10 cellular contexts compared by ENCODE assay signal in genomic region chr11:132126973-132127900, GRCh38.
A peak's percentile ranks its signal among the peaks of the same experiment; 100 is the strongest.
DNase-seq lines count a peak whose midpoint lies in the region; ATAC-seq, FAIRE-seq and TF ChIP-seq lines count a peak whose summit lies in the region.
"Had no signal": no experiment of that assay in that cellular context is flagged by ENCODE, and none has a peak within 500 bp of the region (broad histone marks: within the 10 kb centered on the region; RNA-seq: fewer than 3 reads in every experiment).

No MANE protein-coding gene starts in this region.

- H3K4me1 Mint-ChIP-seq in CD8-positive, alpha-beta memory T cell = no peaks in the 10 kb centered on the region
- H3K4me1 Mint-ChIP-seq in activated CD4-positive, alpha-beta memory T cell treated with anti-CD3 and anti-CD28 coated beads, Interleukin-2, amount 10 ng/mL, durations not matched to agents 7 days and 5 days = no peaks in the 10 kb centered on the region
- H3K4me1 Mint-ChIP-seq: B cell had no signal

- H3K4me2 ChIP-seq in OCI-LY1 (ENCODE audit: low read length) (no peak overlapping the region), endothelial cell of umbilical vein (ENCODE audit: insufficient read depth, low read length) (peak overlapping the region; percentile 49)

- H4K20me1 ChIP-seq in OCI-LY1 (ENCODE audit: insufficient read depth, low read length) (no peaks in the 10 kb centered on the region), endothelial cell of umbilical vein (replicated peaks; ENCODE audit: control insufficient read depth, extremely low read depth, insufficient read depth, low read length) (no peaks in the 10 kb centered on the region)

- H3K9me3 ChIP-seq in OCI-LY1 (ENCODE audit: low read length) (no peaks in the 10 kb centered on the region), endothelial cell of umbilical vein (replicated peaks; ENCODE audit: control insufficient read depth, insufficient read depth, low read length) (no peaks in the 10 kb centered on the region)
- no peaks in the 10 kb centered on the region for H3K9me3 ChIP-seq in CD8-positive, alpha-beta memory T cell (ENCODE audit: low read length)
- H3K9me3 ChIP-seq: uterus had no signal

- no peaks in the 10 kb centered on the region for H3K9me1 ChIP-seq in endothelial cell of umbilical vein (replicated peaks; ENCODE audit: control insufficient read depth, extremely low read depth, insufficient read depth, low read length)

- H2AFZ ChIP-seq in OCI-LY1 (ENCODE audit: low read length) (no peak overlapping the region), endothelial cell of umbilical vein (ENCODE audit: low read depth, low read length) (peak overlapping the region; percentile 74)

- H3K9me2 ChIP-seq in OCI-LY1 (ENCODE audit: low read depth, low read length) = no peaks in the 10 kb centered on the region

- no peaks in the 10 kb centered on the region for H3F3A ChIP-seq in OCI-LY1 (ENCODE audit: insufficient read depth, low read length)

- CTCF ChIA-PET in endothelial cell of umbilical vein (lab: Charles Lee) = interaction anchor here (0.5 to 6.1 kb wide), 99 partner anchors 9 to 1230 kb away, joined by 3 to 323 read pairs (median 5); partner anchors contain the start of gene SNX19
- CTCF ChIA-PET in CD8-positive, alpha-beta memory T cell (lab: Charles Lee) = no interaction called here
- CTCF ChIA-PET in activated CD4-positive, alpha-beta memory T cell treated with anti-CD3 and anti-CD28 coated beads, Interleukin-2, amount 10 ng/mL, durations not matched to agents 7 days and 5 days (lab: Charles Lee) = interaction anchor here (0.6 to 1.6 kb wide), 4 partner anchors 15 to 432 kb away, joined by 3 to 10 read pairs (median 6); no protein-coding TSS in a partner anchor

- TF ChIP-seq POLR2A in endothelial cell of umbilical vein (IDR thresholded peaks at IDR 0.05; ENCODE audit: low read depth, low read length) = no peak

- H3K27ac Mint-ChIP-seq in CD8-positive, alpha-beta memory T cell = no peak overlapping the region
- H3K27ac Mint-ChIP-seq in activated CD4-positive, alpha-beta memory T cell treated with anti-CD3 and anti-CD28 coated beads, Interleukin-2, amount 10 ng/mL, durations not matched to agents 7 days and 5 days = no peak overlapping the region
- H3K27ac Mint-ChIP-seq: B cell had no signal

- no peak for ATAC-seq in HG03045 (IDR thresholded peaks at IDR 0.05; ENCODE audit: unreplicated experiment)

- H3K27ac ChIP-seq in OCI-LY1 (ENCODE audit: low read depth, low read length, poor library complexity, severe bottlenecking) (no peak overlapping the region), endothelial cell of umbilical vein (ENCODE audit: insufficient read depth, low read depth, low read length) (no peak overlapping the region)
- H3K27ac ChIP-seq in CD8-positive, alpha-beta memory T cell (ENCODE audit: low read depth, low read length) = no peak overlapping the region

- no peak overlapping the region for H3K4me3 ChIP-seq in OCI-LY1 (ENCODE audit: low read depth, low read length, poor library complexity, severe bottlenecking)
- peak overlapping the region in 2 of 3 experiments; percentile 26 to 31 for H3K4me3 ChIP-seq in endothelial cell of umbilical vein (replicated peaks in 1 of 3; ENCODE audit: insufficient read depth in 1 of 3, low read depth in 1 of 3, low read length in 3 of 3)
- H3K4me3 ChIP-seq in CD8-positive, alpha-beta memory T cell (ENCODE audit: low read length) = no peak overlapping the region
- H3K4me3 ChIP-seq: uterus had no signal

- no TSS peak for BruUV-seq in endothelial cell of umbilical vein (replicated peaks; lab: Mats Ljungman, UMichigan)

- H3K27me3 ChIP-seq in OCI-LY1 (ENCODE audit: insufficient read depth, low read length) (no peaks in the 10 kb centered on the region), endothelial cell of umbilical vein (ENCODE audit: control insufficient read depth in 2 of 2, insufficient read depth in 2 of 2, low read length in 2 of 2) (no peaks in the 10 kb centered on the region)
- H3K27me3 ChIP-seq in CD8-positive, alpha-beta memory T cell (ENCODE audit: insufficient read depth, low read length, poor library complexity, severe bottlenecking) = no peaks in the 10 kb centered on the region
- H3K27me3 ChIP-seq: uterus had no signal

- H3K79me2 ChIP-seq in OCI-LY1 (ENCODE audit: insufficient read depth, low read length) = no peaks in the 10 kb centered on the region
- H3K79me2 ChIP-seq in endothelial cell of umbilical vein (ENCODE audit: control insufficient read depth, insufficient read depth, low read length) = no peaks in the 10 kb centered on the region

- POLR2A ChIA-PET in endothelial cell of umbilical vein (lab: Charles Lee) = interaction anchor here (0.6 kb wide), 1 partner anchor 55 kb away, joined by 3 read pairs; no protein-coding TSS in a partner anchor
- POLR2A ChIA-PET in CD8-positive, alpha-beta memory T cell (lab: Charles Lee) = no interaction called here
- POLR2A ChIA-PET in activated CD4-positive, alpha-beta memory T cell treated with anti-CD3 and anti-CD28 coated beads, Interleukin-2, amount 10 ng/mL, durations not matched to agents 7 days and 5 days (lab: Charles Lee) = no interaction called here

- peak; percentile 93 for FAIRE-seq in endothelial cell of umbilical vein (lab: Jason Lieb, UNC)

- DNase-seq in NCI-H187 treated with DMSO at 0.1 percent for 48 hours (lab: John Stamatoyannopoulos, UW) (peak; percentile 26), NCI-H187 (lab: John Stamatoyannopoulos, UW) (no peak), endothelial cell of umbilical vein (ENCODE audit: low read depth, low spot score) (peak; percentile 71), midbrain (lab: John Stamatoyannopoulos, UW) (peak; percentile 84)
- DNase-seq in CD8-positive, alpha-beta memory T cell = no peak
- DNase-seq in activated CD4-positive, alpha-beta memory T cell treated with anti-CD3 and anti-CD28 coated beads, Interleukin-2, amount 10 ng/mL, durations not matched to agents 7 days and 5 days = no peak

- H3K36me3 ChIP-seq in OCI-LY1 (ENCODE audit: insufficient read depth, low read length) (no peaks in the 10 kb centered on the region), endothelial cell of umbilical vein (ENCODE audit: control insufficient read depth in 2 of 2, extremely low read depth in 1 of 2, insufficient read depth in 2 of 2, low read length in 2 of 2) (no peaks in the 10 kb centered on the region)
- no peaks in the 10 kb centered on the region for H3K36me3 ChIP-seq in CD8-positive, alpha-beta memory T cell (ENCODE audit: insufficient read depth, low read length)
- H3K36me3 ChIP-seq: uterus had no signal

- H3K36me3 Mint-ChIP-seq in CD8-positive, alpha-beta memory T cell = no peaks in the 10 kb centered on the region
- no peaks in the 10 kb centered on the region for H3K36me3 Mint-ChIP-seq in activated CD4-positive, alpha-beta memory T cell treated with anti-CD3 and anti-CD28 coated beads, Interleukin-2, amount 10 ng/mL, durations not matched to agents 7 days and 5 days (ENCODE audit: low read depth)

- no peak overlapping the region for H3K4me3 Mint-ChIP-seq in CD8-positive, alpha-beta memory T cell
- no peak overlapping the region for H3K4me3 Mint-ChIP-seq in activated CD4-positive, alpha-beta memory T cell treated with anti-CD3 and anti-CD28 coated beads, Interleukin-2, amount 10 ng/mL, durations not matched to agents 7 days and 5 days
- H3K4me3 Mint-ChIP-seq: B cell had no signal

- H3K4me1 ChIP-seq in OCI-LY1 (ENCODE audit: insufficient read depth, low read length, severe bottlenecking) (no peaks in the 10 kb centered on the region), endothelial cell of umbilical vein (ENCODE audit: control insufficient read depth, extremely low read depth, insufficient read depth, low read length) (peaks cover 11% of the 10 kb centered on the region)
- H3K4me1 ChIP-seq in CD8-positive, alpha-beta memory T cell (ENCODE audit: insufficient read depth, low read length) = no peaks in the 10 kb centered on the region
- H3K4me1 ChIP-seq: uterus had no signal

- no peaks in the 10 kb centered on the region for H3K27me3 Mint-ChIP-seq in CD8-positive, alpha-beta memory T cell
- no peaks in the 10 kb centered on the region for H3K27me3 Mint-ChIP-seq in activated CD4-positive, alpha-beta memory T cell treated with anti-CD3 and anti-CD28 coated beads, Interleukin-2, amount 10 ng/mL, durations not matched to agents 7 days and 5 days
- H3K27me3 Mint-ChIP-seq: B cell had no signal

- H3K9ac ChIP-seq in OCI-LY1 (ENCODE audit: low read length) (no peak overlapping the region), endothelial cell of umbilical vein (replicated peaks; ENCODE audit: extremely low read depth, insufficient read depth, low read length) (peak overlapping the region; percentile 32)

- dilution Hi-C loops in endothelial cell of umbilical vein (cut with MboI; ENCODE audit: extremely low pct_ligation_motif_present, low sequenced_read_pairs) = no loop called here

- TF ChIP-seq CTCF in OCI-LY1 (IDR thresholded peaks at IDR 0.05; ENCODE audit: low read length) (peak; percentile 11; the same call in 1 of the 2 replicates), endothelial cell of umbilical vein (IDR thresholded peaks at IDR 0.05; ENCODE audit: extremely low read depth in 1 of 2, insufficient read depth in 1 of 2, low read depth in 1 of 2, low read length in 2 of 2) (peak; percentile 61 to 66)

- intact Hi-C loops in endothelial cell of umbilical vein (cut with micrococcal nuclease) = loop anchor here (1.0 to 5.0 kb wide), 8 partner anchors 55 to 815 kb away; no protein-coding TSS in a partner anchor

- no peaks in the 10 kb centered on the region for H3K9me3 Mint-ChIP-seq in CD8-positive, alpha-beta memory T cell
- H3K9me3 Mint-ChIP-seq in activated CD4-positive, alpha-beta memory T cell treated with anti-CD3 and anti-CD28 coated beads, Interleukin-2, amount 10 ng/mL, durations not matched to agents 7 days and 5 days = no peaks in the 10 kb centered on the region

TF ChIP-seq in endothelial cell of umbilical vein, 7 proteins besides CTCF, POLR2A, EP300 and RAD21:
- TF ChIP-seq EZH2 (IDR thresholded peaks at IDR 0.05; ENCODE audit: borderline replicate concordance, low read depth, low read length, severe bottlenecking) = no peak
- TF ChIP-seq JUN (IDR thresholded peaks at IDR 0.05; ENCODE audit: borderline replicate concordance, insufficient read depth, insufficient read length, low read depth) = no peak
- TF ChIP-seq POLR2AphosphoS5 (IDR thresholded peaks at IDR 0.05; ENCODE audit: insufficient read depth, low read depth, low read length) = no peak
- no peak for TF ChIP-seq MAX (IDR thresholded peaks at IDR 0.05; ENCODE audit: insufficient read depth, insufficient read length)
- no peak for TF ChIP-seq GATA2 (IDR thresholded peaks at IDR 0.05; ENCODE audit: insufficient read depth, insufficient read length, low read depth, low read length)
- TF ChIP-seq FOS (IDR thresholded peaks at IDR 0.05; ENCODE audit: borderline replicate concordance, insufficient read depth, low read length) = no peak
- no peak for TF ChIP-seq MYC (IDR thresholded peaks at IDR 0.05; ENCODE audit: low read depth, low read length)
TF ChIP-seq in endothelial cell of umbilical vein: peak in this region for 0.

Comparison
In these comparisons a context has a peak if more than half of its experiments do, and no peak if none do; other contexts are left out.
1. DNase-seq: peak in NCI-H187 treated with DMSO at 0.1 percent for 48 hours (single experiment), endothelial cell of umbilical vein (single experiment) and midbrain (single experiment); none in NCI-H187 (0 of 2), CD8-positive, alpha-beta memory T cell (0 of 5) and activated CD4-positive, alpha-beta memory T cell treated with anti-CD3 and anti-CD28 coated beads, Interleukin-2, amount 10 ng/mL, durations not matched to agents 7 days and 5 days (single experiment).
2. H3K4me3 ChIP-seq: peak in endothelial cell of umbilical vein (2 of 3); none in OCI-LY1 (single experiment) and CD8-positive, alpha-beta memory T cell (single experiment).